15 cellular contexts compared by ENCODE assay signal in genomic region chr1:53063744-53064515, GRCh38. TPM values are rescaled to one million over a fixed set of nuclear protein-coding genes. Genes with fewer than 3 reads are reported as not detected.
DNase-seq lines count a peak whose midpoint lies in the region; ATAC-seq, FAIRE-seq and TF ChIP-seq lines count a peak whose summit lies in the region.
"Had no signal": no experiment of that assay in that cellular context is flagged by ENCODE, and none has a peak within 500 bp of the region (broad histone marks: within the 10 kb centered on the region; RNA-seq: fewer than 3 reads in every experiment).

No MANE protein-coding gene starts in this region.

- no peak for TF ChIP-seq POLR2A in K562 (conservative IDR thresholded peaks at IDR 0.05)

- H3K9ac ChIP-seq in K562 (ENCODE audit: insufficient read depth in 1 of 2, low read depth in 2 of 2, low read length in 2 of 2) (no peak overlapping the region), iPS-20b (ENCODE audit: low read depth, low read length) (no peak overlapping the region)
- H3K9ac ChIP-seq: KMS-11 had no signal

- H3K9me1 ChIP-seq in K562 (ENCODE audit: control insufficient read depth, insufficient read depth, low read length): no peaks in the 10 kb centered on the region

- DNase-seq in CD4-positive, alpha-beta T cell: no peak
- DNase-seq in K562 (ENCODE audit: extremely low read depth in 1 of 4, low spot score in 3 of 4) (peak in 1 of 4 experiments; percentile 46), psoas muscle (no peak), NCI-H1105 (lab: John Stamatoyannopoulos, UW) (no peak)
- no peak for DNase-seq in effector CD4-positive, alpha-beta T cell
- DNase-seq: NCI-H1436; stimulated activated naive CD4-positive, alpha-beta T cell had no signal

- peaks cover 55% of the 10 kb centered on the region for H3K27me3 ChIP-seq in CD4-positive, alpha-beta T cell (ENCODE audit: control insufficient read depth, insufficient read depth, low read length)
- H3K27me3 ChIP-seq in K562 (ENCODE audit: control insufficient read depth in 2 of 2, insufficient read depth in 2 of 2, low read length in 2 of 2): peaks cover 34 to 58% of the 10 kb centered on the region in 2 experiments
- peaks cover 69% of the 10 kb centered on the region for H3K27me3 ChIP-seq in iPS-20b (ENCODE audit: insufficient read depth, low read length)
- peaks cover 0 to 36% (median 5%) of the 10 kb centered on the region in 3 donors for H3K27me3 ChIP-seq in psoas muscle (ENCODE audit: insufficient read depth in 3 of 3, low read length in 2 of 3)
- H3K27me3 ChIP-seq: SJSA1 had no signal

- no peaks in the 10 kb centered on the region for H4K20me1 ChIP-seq in K562 (replicated peaks; ENCODE audit: control insufficient read depth, insufficient read depth, low read length)

- in situ Hi-C loops in K562 (cut with MboI): no loop called here

- H3K9me3 ChIP-seq in CD4-positive, alpha-beta T cell (ENCODE audit: control insufficient read depth, low read length): no peaks in the 10 kb centered on the region
- H3K9me3 ChIP-seq in K562 (replicated peaks; ENCODE audit: control insufficient read depth, insufficient read depth, low read depth, low read length): no peaks in the 10 kb centered on the region
- H3K9me3 ChIP-seq in iPS-20b (ENCODE audit: insufficient read depth, low read depth, low read length): no peaks in the 10 kb centered on the region
- no peaks in the 10 kb centered on the region for H3K9me3 ChIP-seq in psoas muscle
- H3K9me3 ChIP-seq: SJSA1 had no signal

- H2AFZ ChIP-seq in K562 (ENCODE audit: low read depth, low read length): no peak overlapping the region

- FAIRE-seq in K562 (lab: Jason Lieb, UNC): no peak
- FAIRE-seq: frontal cortex, TTC549 had no signal

- peaks cover 17% of the 10 kb centered on the region for H3K4me1 Mint-ChIP-seq in CD4-positive, alpha-beta T cell (ENCODE audit: low read depth)
- no peaks in the 10 kb centered on the region for H3K4me1 Mint-ChIP-seq in activated T-helper 17 cell treated with anti-CD3 and anti-CD28 coated beads, Interleukin-2, amount 50 U/mL, for 72 hours

- H3K4me3 ChIP-seq in K562 (no peak overlapping the region), iPS-20b (ENCODE audit: low read length) (peak overlapping the region; percentile 64; the same call in 1 of the 2 replicates), psoas muscle (peak overlapping the region; percentile 67)
- H3K4me3 ChIP-seq: SJSA1 had no signal

- H3K79me2 ChIP-seq in K562 (ENCODE audit: control insufficient read depth, insufficient read depth, low read length): no peaks in the 10 kb centered on the region

- H3K4me1 ChIP-seq in K562 (replicated peaks in 1 of 2; ENCODE audit: control insufficient read depth in 2 of 2, insufficient read depth in 2 of 2, low read length in 2 of 2): peaks cover 0 to 22% of the 10 kb centered on the region in 2 experiments; a peak in 2 of 5 replicates
- no peaks in the 10 kb centered on the region; the same call in none of the 2 replicates for H3K4me1 ChIP-seq in iPS-20b (ENCODE audit: insufficient read depth, low read length)
- H3K4me1 ChIP-seq in psoas muscle: peaks cover 7% of the 10 kb centered on the region

- BruUV-seq in K562 (replicated peaks; lab: Mats Ljungman, UMichigan): no TSS peak

- H3K27me3 Mint-ChIP-seq in CD4-positive, alpha-beta T cell: peaks cover 42% of the 10 kb centered on the region
- H3K27me3 Mint-ChIP-seq in activated T-helper 17 cell treated with anti-CD3 and anti-CD28 coated beads, Interleukin-2, amount 50 U/mL, for 72 hours: peaks cover 36% of the 10 kb centered on the region

- TF ChIP-seq CTCF in CD4-positive, alpha-beta T cell (IDR thresholded peaks at IDR 0.05): no peak
- no peak for TF ChIP-seq CTCF in K562 (IDR thresholded peaks at IDR 0.05 in 2 of 3, conservative IDR thresholded peaks at IDR 0.05 in 1 of 3; ENCODE audit: insufficient read depth in 2 of 3, low read depth in 1 of 3, low read length in 3 of 3)
- TF ChIP-seq CTCF in psoas muscle (IDR thresholded peaks at IDR 0.05): no peak

- intact Hi-C loops in CD4-positive, alpha-beta T cell (cut with DNase I, micrococcal nuclease): no loop called here
- intact Hi-C loops in K562 (cut with micrococcal nuclease): loop anchor here (10.0 kb wide), 1 partner anchor 159 kb away; no protein-coding TSS in a partner anchor
- intact Hi-C loops in psoas muscle (cut with DNase I): no loop called here

- TF ChIP-seq RAD21 in K562 (CRISPR knock-in tag; conservative IDR thresholded peaks at IDR 0.05 in 1 of 2, IDR thresholded peaks at IDR 0.05 in 1 of 2): no peak

- H3K27ac ChIP-seq in CD4-positive, alpha-beta T cell (ENCODE audit: low read depth, low read length): no peak overlapping the region
- H3K27ac ChIP-seq in K562 (ENCODE audit: extremely low read depth, low read depth, low read length) (no peak overlapping the region), iPS-20b (ENCODE audit: low read length) (no peak overlapping the region), psoas muscle (no peak overlapping the region)
- H3K27ac ChIP-seq: KMS-11, SJSA1 had no signal

- no peaks in the 10 kb centered on the region for H3K9me3 Mint-ChIP-seq in CD4-positive, alpha-beta T cell
- H3K9me3 Mint-ChIP-seq in activated T-helper 17 cell treated with anti-CD3 and anti-CD28 coated beads, Interleukin-2, amount 50 U/mL, for 72 hours: no peaks in the 10 kb centered on the region
- H3K9me3 Mint-ChIP-seq: activated T-helper 2 cell treated with anti-CD3 and anti-CD28 coated beads, Interferon-gamma antibody, Interleukin-2, Interleukin-4, amounts not matched to agents 10 μg/mL and 5 μg/mL and 100 μg/mL, durations not matched to agents 14 hours and 24 hours and 36 hours had no signal

- no peak overlapping the region for H3K4me2 ChIP-seq in K562 (ENCODE audit: insufficient read depth, low read length)
- H3K4me2 ChIP-seq: KMS-11 had no signal

- 18% methylated on average over 9 of the region's 9 CpGs for WGBS in K562 (ENCODE audit: insufficient coverage, low coverage, missing lambda C conversion rate)
- WGBS in psoas muscle, 3 donors: 90 to 92% (median 91%) methylated on average over 9 of the region's 9 CpGs

- TF ChIP-seq EP300 in K562 (IDR thresholded peaks at IDR 0.05; ENCODE audit: low read length): no peak

- H3K36me3 Mint-ChIP-seq in CD4-positive, alpha-beta T cell (ENCODE audit: low read depth): no peaks in the 10 kb centered on the region
- no peaks in the 10 kb centered on the region for H3K36me3 Mint-ChIP-seq in activated T-helper 17 cell treated with anti-CD3 and anti-CD28 coated beads, Interleukin-2, amount 50 U/mL, for 72 hours (ENCODE audit: low read depth)

- H3K36me3 ChIP-seq in K562 (ENCODE audit: control insufficient read depth, insufficient read depth, low read length): no peaks in the 10 kb centered on the region
- H3K36me3 ChIP-seq in iPS-20b (ENCODE audit: insufficient read depth, low read depth, low read length): no peaks in the 10 kb centered on the region
- no peaks in the 10 kb centered on the region for H3K36me3 ChIP-seq in psoas muscle (ENCODE audit: insufficient read depth in 1 of 2, low read depth in 1 of 2)
- H3K36me3 ChIP-seq: SJSA1 had no signal

- POLR2A ChIA-PET in CD4-positive, alpha-beta T cell (lab: Charles Lee): no interaction called here
- POLR2A ChIA-PET in K562 (lab: Yijun Ruan, JAX): interaction anchor here (0.8 to 0.9 kb wide), 3 partner anchors 8 to 131 kb away, joined by 3 to 4 read pairs (median 4); no protein-coding TSS in a partner anchor

- no peak for ATAC-seq in CD4-positive, alpha-beta T cell (ENCODE audit: poor library complexity)
- peak; percentile 23; the same call in 2 of the 3 replicates for ATAC-seq in K562
- no peak for ATAC-seq in psoas muscle
- no peak for ATAC-seq in GM21529 (IDR thresholded peaks at IDR 0.05; ENCODE audit: unreplicated experiment)
- no peak for ATAC-seq in activated T-helper 17 cell treated with anti-CD3 and anti-CD28 coated beads, Interleukin-2, amount 50 U/mL, for 72 hours (replicated peaks)

- H3K27ac Mint-ChIP-seq in CD4-positive, alpha-beta T cell: no peak overlapping the region
- H3K27ac Mint-ChIP-seq in activated T-helper 17 cell treated with anti-CD3 and anti-CD28 coated beads, Interleukin-2, amount 50 U/mL, for 72 hours: no peak overlapping the region
- H3K27ac Mint-ChIP-seq: activated T-helper 2 cell treated with anti-CD3 and anti-CD28 coated beads, Interferon-gamma antibody, Interleukin-2, Interleukin-4, amounts not matched to agents 10 μg/mL and 5 μg/mL and 100 μg/mL, durations not matched to agents 14 hours and 24 hours and 36 hours had no signal

- peak overlapping the region; percentile 60 for H3K4me3 Mint-ChIP-seq in CD4-positive, alpha-beta T cell
- H3K4me3 Mint-ChIP-seq in activated T-helper 17 cell treated with anti-CD3 and anti-CD28 coated beads, Interleukin-2, amount 50 U/mL, for 72 hours: no peak overlapping the region

- CTCF ChIA-PET in CD4-positive, alpha-beta T cell (lab: Charles Lee): no interaction called here
- CTCF ChIA-PET in K562 (lab: Yijun Ruan, JAX; ENCODE audit: low intra/inter-chr PET ratio): no interaction called here

TF ChIP-seq in K562, 482 proteins besides CTCF, POLR2A, EP300 and RAD21 (continues in another document):
- no peak for TF ChIP-seq FOXA3 (CRISPR knock-in tag; conservative IDR thresholded peaks at IDR 0.05 in 1 of 2, IDR thresholded peaks at IDR 0.05 in 1 of 2)
- no peak for TF ChIP-seq ZBTB7A (IDR thresholded peaks at IDR 0.05; ENCODE audit: borderline replicate concordance, control insufficient read depth, low read depth, low read length)
- TF ChIP-seq ZNF134 (CRISPR knock-in tag; conservative IDR thresholded peaks at IDR 0.05): no peak

RNA-seq across cellular contexts. Expression of gene PODN, which starts 1.9 kb away (rescaled TPM):
- total RNA-seq in CD4-positive, alpha-beta T cell: not detected
- not detected in 2 replicates for total RNA-seq in K562 (2011; cell fraction: chromatin; rRNA removed; ENCODE audit: low replicate concordance)
- total RNA-seq in K562 (2011; cell fraction: nucleolus; rRNA removed): not detected in 2 replicates
- total RNA-seq in K562 (2011; cell fraction: nucleoplasm; rRNA removed): not detected in 2 replicates
- total RNA-seq in K562 (2014; rRNA removed) (not detected in 2 replicates), K562 (2014; rRNA removed; fragmentation: Illumina TruSeq; extraction: Trizol) (not detected in 2 replicates), K562 (2015; rRNA removed; fragmentation: Illumina TruSeq; extraction: Trizol) (not detected in 2 replicates), K562 (2021) (0.09 TPM in 1 of 2 replicates, not detected in the other), psoas muscle (10 to 100 TPM in 1 of 4 donors, 1 to 10 TPM in 3; 7.2 to 27.1 (median 8.4) TPM)
- polyA plus RNA-seq in K562 (2011; rRNA removed) (not detected in 2 replicates), K562 (2014; fragmentation: Illumina TruSeq; extraction: Trizol) (not detected in 2 replicates), K562 (2014; fragmentation: Nextera tagmentation; extraction: Ambion mirVana) (not detected), K562 (2014; rRNA removed) (not detected in 2 replicates), psoas muscle (1 to 10 TPM; 3.0 to 5.6 (median 4.7) TPM)
- polyA plus RNA-seq in K562 (2011; cell fraction: cytosol; rRNA removed): not detected in 2 replicates
- not detected in 2 replicates for polyA plus RNA-seq in K562 (2011; cell fraction: nucleus; rRNA removed)
- polyA plus RNA-seq in K562 (2012): not detected in 2 replicates
- not detected in 2 replicates for polyA minus RNA-seq in K562 (2011; rRNA and poly(A)+ RNA removed)
- not detected in 2 replicates for polyA minus RNA-seq in K562 (2011; cell fraction: cytosol; rRNA and poly(A)+ RNA removed)
- not detected in 2 replicates for polyA minus RNA-seq in K562 (2011; cell fraction: nucleus; rRNA and poly(A)+ RNA removed)
- not detected for total RNA-seq in activated T-helper 17 cell treated with anti-CD3 and anti-CD28 coated beads, Interleukin-2, amount 50 U/mL, for 72 hours
- total RNA-seq: activated T-helper 2 cell treated with anti-CD3 and anti-CD28 coated beads, Interferon-gamma antibody, Interleukin-2, Interleukin-4, amounts not matched to agents 10 μg/mL and 5 μg/mL and 100 μg/mL, durations not matched to agents 14 hours and 24 hours and 36 hours had no signal

Comparison
In these comparisons a context has a peak if more than half of its experiments do, and no peak if none do; other contexts are left out.
1. RNA of gene PODN, which starts 1.9 kb away (total RNA-seq): 7.2 to 27.1 TPM in psoas muscle; not detected in CD4-positive, alpha-beta T cell, 0.09 TPM in K562 and not detected in activated T-helper 17 cell treated with anti-CD3 and anti-CD28 coated beads, Interleukin-2, amount 50 U/mL, for 72 hours; every median in the first group is over 4 times any median in the second.